ENCODE assay signal across 25 cellular contexts in the genomic region with DNA sequence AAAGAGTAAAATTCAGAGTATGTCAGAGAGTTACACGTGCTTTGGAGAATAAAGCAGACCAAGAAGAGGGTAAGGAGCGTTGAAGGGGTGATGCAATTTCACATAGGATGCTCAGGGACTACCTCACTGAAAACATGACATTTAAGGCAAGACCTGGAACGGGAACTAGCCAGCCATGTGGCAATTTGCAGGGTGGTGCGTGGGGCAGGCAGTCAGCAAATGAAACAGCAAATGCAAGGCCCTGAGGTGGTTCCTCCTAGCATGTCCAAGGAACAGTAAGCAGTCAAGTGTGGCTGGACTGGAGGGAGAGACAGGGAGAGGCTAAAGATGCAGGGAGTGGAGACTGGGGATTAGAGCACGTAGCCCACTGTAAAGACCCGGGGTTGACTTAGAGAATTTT.
DNase-seq lines count a peak whose midpoint lies in the region; ATAC-seq and TF ChIP-seq lines count a peak whose summit lies in the region.
"Had no signal": no experiment of that assay in that cellular context is flagged by ENCODE, and none has a peak within 500 bp of the region (broad histone marks: within the 10 kb centered on the region; RNA-seq: fewer than 3 reads in every experiment).

No MANE protein-coding gene starts in this region.

- no peaks in the 10 kb centered on the region for H3K36me3 Mint-ChIP-seq in dendritic cell treated with granulocyte-macrophage colony-stimulating factor and Interleukin-4, amounts not matched to agents 40 ng/mL and 50 ng/mL, for 4 days (ENCODE audit: low read depth)
- H3K36me3 Mint-ChIP-seq: CD8-positive, alpha-beta T cell; T-cell had no signal

- 81 to 85% methylated on average over 6 of the region's 6 CpGs for WGBS in upper lobe of left lung, 2 donors
- 86% methylated on average over 4 of the region's 6 CpGs for WGBS in mammary epithelial cell (ENCODE audit: low coverage, missing lambda C conversion rate)

- peak overlapping the region; percentile 65 for H3K27ac Mint-ChIP-seq in dendritic cell treated with granulocyte-macrophage colony-stimulating factor and Interleukin-4, amounts not matched to agents 40 ng/mL and 50 ng/mL, for 4 days
- H3K27ac Mint-ChIP-seq: CD8-positive, alpha-beta T cell; T-cell had no signal

- TF ChIP-seq CTCF in HL-60 (IDR thresholded peaks at IDR 0.05; ENCODE audit: insufficient read depth, low read length) (no peak), NB4 (IDR thresholded peaks at IDR 0.05; ENCODE audit: low read depth, low read length) (no peak), upper lobe of left lung (IDR thresholded peaks at IDR 0.05) (no peak), mammary epithelial cell (conservative IDR thresholded peaks at IDR 0.05 in 1 of 2, IDR thresholded peaks at IDR 0.05 in 1 of 2; ENCODE audit: extremely low read depth in 1 of 2, insufficient read depth in 1 of 2, low read depth in 1 of 2, low read length in 2 of 2) (no peak)

- H3K4me1 ChIP-seq in upper lobe of left lung: peaks cover 0 to 4% (median 2%) of the 10 kb centered on the region in 4 donors
- H3K4me1 ChIP-seq in mammary epithelial cell (ENCODE audit: insufficient read depth, low read length): no peaks in the 10 kb centered on the region
- H3K4me1 ChIP-seq: adrenal gland, right atrium auricular region had no signal

- no peak for TF ChIP-seq EP300 in upper lobe of left lung (IDR thresholded peaks at IDR 0.05)

- H3K36me3 ChIP-seq in upper lobe of left lung (no peaks in the 10 kb centered on the region), mammary epithelial cell (ENCODE audit: insufficient read depth, low read length) (no peaks in the 10 kb centered on the region)
- H3K36me3 ChIP-seq: adrenal gland, brain microvascular endothelial cell, colonic mucosa, right atrium auricular region, thoracic aorta had no signal

- TF ChIP-seq POLR2A in NB4 (IDR thresholded peaks at IDR 0.05; ENCODE audit: extremely low read depth, insufficient read length) (no peak), upper lobe of left lung (IDR thresholded peaks at IDR 0.05) (no peak)

- in situ Hi-C loops in mammary epithelial cell (cut with MboI; ENCODE audit: low sequenced_read_pairs in 2 of 2): no loop called here

- H3K27me3 ChIP-seq in HL-60 (ENCODE audit: insufficient read depth, poor library complexity, severe bottlenecking) (no peaks in the 10 kb centered on the region), upper lobe of left lung (no peaks in the 10 kb centered on the region), mammary epithelial cell (ENCODE audit: insufficient read depth, low read length) (no peaks in the 10 kb centered on the region)
- H3K27me3 ChIP-seq: adrenal gland, brain microvascular endothelial cell, colonic mucosa, right atrium auricular region had no signal

- H4K20me1 ChIP-seq in mammary epithelial cell (ENCODE audit: insufficient read depth, low read length): no peaks in the 10 kb centered on the region

- H3K9me3 ChIP-seq in upper lobe of left lung (no peaks in the 10 kb centered on the region), mammary epithelial cell (replicated peaks; ENCODE audit: insufficient read depth, low read length) (no peaks in the 10 kb centered on the region)
- H3K9me3 ChIP-seq: adrenal gland, colonic mucosa, right atrium auricular region, thoracic aorta had no signal

- H2AFZ ChIP-seq in mammary epithelial cell (ENCODE audit: low read depth, low read length): no peak overlapping the region

- CTCF ChIA-PET in mammary epithelial cell (lab: Charles Lee; ENCODE audit: low non-redundant PET): no interaction called here

- H3K79me2 ChIP-seq in mammary epithelial cell (ENCODE audit: insufficient read depth, low read length): no peaks in the 10 kb centered on the region

- dilution Hi-C loops in mammary epithelial cell (cut with HindIII; ENCODE audit: low sequenced_read_pairs): no loop called here

- H3K9me3 Mint-ChIP-seq in dendritic cell treated with granulocyte-macrophage colony-stimulating factor and Interleukin-4, amounts not matched to agents 40 ng/mL and 50 ng/mL, for 4 days: peaks cover 15% of the 10 kb centered on the region
- H3K9me3 Mint-ChIP-seq: effector memory CD8-positive, alpha-beta T cell had no signal

- ATAC-seq in upper lobe of left lung (ENCODE audit: low FRiP score in 2 of 2) (peak; percentile 56 to 63), HG03442 (IDR thresholded peaks at IDR 0.05; ENCODE audit: unreplicated experiment) (no peak)
- ATAC-seq: CD8-positive, alpha-beta T cell; effector memory CD8-positive, alpha-beta T cell; HCT116; left colon; natural killer cell treated with Interleukin-12 subunit alpha and Interleukin-12 subunit beta and Interleukin-15 and Interleukin-18, amount 100 ng/mL, for 72 hours; T-cell had no signal

- no peak overlapping the region for H3K4me2 ChIP-seq in mammary epithelial cell (ENCODE audit: insufficient read depth, low read depth, low read length)

- BruUV-seq in mammary epithelial cell (replicated peaks; lab: Mats Ljungman, UMichigan): no TSS peak

- H3K27me3 Mint-ChIP-seq in dendritic cell treated with granulocyte-macrophage colony-stimulating factor and Interleukin-4, amounts not matched to agents 40 ng/mL and 50 ng/mL, for 4 days: no peaks in the 10 kb centered on the region
- H3K27me3 Mint-ChIP-seq: effector memory CD8-positive, alpha-beta T cell; natural killer cell treated with Interleukin-12 subunit alpha and Interleukin-12 subunit beta and Interleukin-15 and Interleukin-18, amount 100 ng/mL, for 72 hours; T-cell had no signal

- H3K4me3 Mint-ChIP-seq in dendritic cell treated with granulocyte-macrophage colony-stimulating factor and Interleukin-4, amounts not matched to agents 40 ng/mL and 50 ng/mL, for 4 days: no peak overlapping the region
- H3K4me3 Mint-ChIP-seq: CD8-positive, alpha-beta T cell; effector memory CD8-positive, alpha-beta T cell; natural killer cell treated with Interleukin-12 subunit alpha and Interleukin-12 subunit beta and Interleukin-15 and Interleukin-18, amount 100 ng/mL, for 72 hours; T-cell had no signal

- intact Hi-C loops in dendritic cell treated with granulocyte-macrophage colony-stimulating factor and Interleukin-4, amounts not matched to agents 40 ng/mL and 50 ng/mL, for 4 days (cut with micrococcal nuclease): no loop called here
- intact Hi-C loops in mammary epithelial cell (cut with micrococcal nuclease): no loop called here

- H3K4me3 ChIP-seq in HL-60 (replicated peaks; ENCODE audit: insufficient read depth, low read length) (no peak overlapping the region), NB4 (ENCODE audit: low read depth, low read length) (no peak overlapping the region), upper lobe of left lung (no peak overlapping the region), mammary epithelial cell (replicated peaks in 1 of 3; ENCODE audit: insufficient read depth in 1 of 3, low read depth in 2 of 3, low read length in 3 of 3) (no peak overlapping the region)
- H3K4me3 ChIP-seq: adrenal gland, colonic mucosa, right atrium auricular region, thoracic aorta had no signal

- H3K4me1 Mint-ChIP-seq in dendritic cell treated with granulocyte-macrophage colony-stimulating factor and Interleukin-4, amounts not matched to agents 40 ng/mL and 50 ng/mL, for 4 days (ENCODE audit: low read depth): peaks cover 31% of the 10 kb centered on the region

- H3K27ac ChIP-seq in HL-60 (replicated peaks) (peak overlapping the region; percentile 44), upper lobe of left lung (peak overlapping the region in 1 of 4 donors; percentile 9), mammary epithelial cell (ENCODE audit: insufficient read depth, low read depth, low read length) (no peak overlapping the region)
- H3K27ac ChIP-seq: adrenal gland, brain microvascular endothelial cell, colonic mucosa, right atrium auricular region had no signal

- H3K9ac ChIP-seq in mammary epithelial cell (ENCODE audit: insufficient read depth, low read length): no peak overlapping the region

- DNase-seq in HL-60 (ENCODE audit: low read depth in 1 of 2, low spot score in 1 of 2): peak; percentile 95 to 97
- peak; percentile 31 for DNase-seq in NB4 (ENCODE audit: low read depth)
- DNase-seq in upper lobe of left lung: peak in 1 of 2 donors; percentile 81
- no peak for DNase-seq in mammary epithelial cell
- no peak for DNase-seq in central memory CD4-positive, alpha-beta T cell
- DNase-seq: activated CD4-positive, alpha-beta T cell treated with anti-CD3 and anti-CD28 coated beads for 1 hour; activated gamma-delta T cell treated with Interleukin-2 at 50 U/mL for 16 hours; adrenal gland; brain microvascular endothelial cell; CD8-positive, alpha-beta T cell; colonic mucosa; effector memory CD8-positive, alpha-beta T cell; foreskin fibroblast; left colon; NCI-H1694; NCI-H526; stimulated activated CD4-positive, alpha-beta T cell treated with anti-CD3 and anti-CD28 coated beads, Interleukin-4, amount 100 ng/mL, for 4 hours; stimulated activated naive CD4-positive, alpha-beta T cell; T-cell had no signal

Comparison
In these comparisons a context has a peak if more than half of its experiments do, and no peak if none do; other contexts are left out.
1. DNase-seq: peak in HL-60 (2 of 2) and NB4 (single experiment); none in mammary epithelial cell (single experiment) and central memory CD4-positive, alpha-beta T cell (single experiment).